In the genomic region with DNA sequence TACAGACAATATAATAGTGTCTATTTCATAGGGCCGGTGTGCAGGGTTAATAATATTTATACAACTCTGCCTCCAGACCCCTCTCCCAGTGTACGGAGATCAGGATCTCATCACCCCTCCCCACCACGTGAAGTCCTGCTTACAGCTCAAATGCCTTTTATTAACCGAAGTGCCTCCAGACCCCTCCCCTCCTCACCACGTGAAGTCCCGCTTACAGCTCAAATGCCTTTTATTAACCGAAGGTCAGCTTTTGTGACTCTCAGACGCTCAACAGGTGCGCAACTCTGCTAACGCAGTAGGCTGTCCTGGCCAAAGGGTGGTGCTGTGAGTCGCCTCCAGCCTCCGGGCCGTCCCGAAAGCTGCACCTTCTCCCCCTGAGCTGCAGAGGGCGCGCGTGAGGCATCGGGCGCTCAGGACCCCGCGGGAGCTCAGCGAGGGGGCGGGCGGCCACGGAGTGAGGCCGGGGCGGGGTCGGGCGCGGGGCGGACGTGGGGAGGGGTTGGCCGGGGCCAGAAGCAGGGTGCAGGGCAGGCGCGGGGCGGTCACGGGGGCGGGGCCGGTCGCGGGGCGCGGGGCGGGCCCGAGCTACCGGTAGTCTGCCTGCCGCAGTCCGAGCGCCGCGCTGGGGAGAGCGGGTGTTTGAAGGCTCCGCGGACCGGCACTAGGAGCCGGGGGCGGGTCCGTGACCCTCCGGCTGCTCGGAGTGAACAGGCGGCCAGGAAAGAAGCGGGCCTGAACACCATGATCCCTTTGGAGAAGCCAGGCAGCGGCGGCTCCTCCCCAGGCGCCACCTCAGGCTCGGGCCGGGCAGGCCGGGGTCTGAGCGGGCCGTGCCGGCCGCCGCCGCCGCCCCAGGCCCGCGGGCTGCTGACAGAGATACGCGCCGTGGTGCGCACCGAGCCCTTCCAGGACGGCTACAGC, we compare ENCODE assay signal across 8 cellular contexts. TPM values are rescaled to one million over a fixed set of nuclear protein-coding genes. Genes with fewer than 3 reads are reported as not detected.
DNase-seq lines count a peak whose midpoint lies in the region; ATAC-seq and TF ChIP-seq lines count a peak whose summit lies in the region.

STK17A (plus strand) TSS at position 606 of the 921 bp plus-strand sequence; CDS start at position 742, 136 bp downstream.

- H3K4me3 Mint-ChIP-seq in activated T-helper 1 cell treated with anti-CD3 and anti-CD28 coated beads, Interleukin-12 subunit alpha, Interleukin-12 subunit beta, Interleukin-2, Interleukin-4 antibody, amounts not matched to agents 30 ng/mL and 10 ng/mL and 1 ng/mL, durations not matched to agents 14 hours and 24 hours and 36 hours = peak within 1 kb of the TSS; percentile 96
- peak within 1 kb of the TSS; percentile 82 to 99 (median 94) for H3K4me3 Mint-ChIP-seq in naive thymus-derived CD8-positive, alpha-beta T cell

- TF ChIP-seq CTCF in DND-41 (IDR thresholded peaks at IDR 0.05; ENCODE audit: borderline replicate concordance, extremely low read depth, low read length, poor library complexity, severe bottlenecking) = peak; percentile 99
- TF ChIP-seq CTCF in KMS-11 (conservative IDR thresholded peaks at IDR 0.05; ENCODE audit: low read depth, low read length) = peak; percentile 94
- peak; percentile 90 for TF ChIP-seq CTCF in fibroblast of mammary gland (conservative IDR thresholded peaks at IDR 0.05; ENCODE audit: control insufficient read depth, insufficient read depth, low read depth, low read length)

- POLR2A ChIA-PET in naive thymus-derived CD8-positive, alpha-beta T cell (lab: Charles Lee) = interaction anchor here (0.6 to 11.5 kb wide), 34 partner anchors 8 to 650 kb away, joined by 3 to 373 read pairs (median 7); partner anchors contain the start of genes BLVRA, COA1, MRPL32 and MRPS24

- H3K79me2 ChIP-seq in DND-41 (ENCODE audit: insufficient read depth, low read length) (peaks cover 51% of the 10 kb centered on the region), KMS-11 (ENCODE audit: insufficient read depth, low read depth) (peaks cover 47% of the 10 kb centered on the region)

- H3K4me1 ChIP-seq in DND-41 (ENCODE audit: insufficient read depth, low read length) = peaks cover 59% of the 10 kb centered on the region
- H3K4me1 ChIP-seq in KMS-11 (ENCODE audit: low read depth, poor library complexity, severe bottlenecking) = peaks cover 37% of the 10 kb centered on the region

- peak within 1 kb of the TSS; percentile 96 for H3K27ac Mint-ChIP-seq in activated T-helper 1 cell treated with anti-CD3 and anti-CD28 coated beads, Interleukin-12 subunit alpha, Interleukin-12 subunit beta, Interleukin-2, Interleukin-4 antibody, amounts not matched to agents 30 ng/mL and 10 ng/mL and 1 ng/mL, durations not matched to agents 14 hours and 24 hours and 36 hours
- peak within 1 kb of the TSS; percentile 90 to 99 (median 96) for H3K27ac Mint-ChIP-seq in naive thymus-derived CD8-positive, alpha-beta T cell

- ATAC-seq in DND-41 (ENCODE audit: insufficient read depth, low read depth) (peak; percentile 75), GM21737 (IDR thresholded peaks at IDR 0.05; ENCODE audit: unreplicated experiment) (peak; percentile 73)
- ATAC-seq in naive thymus-derived CD8-positive, alpha-beta T cell = peak; percentile 63 to 66

- H3K4me1 Mint-ChIP-seq in activated T-helper 1 cell treated with anti-CD3 and anti-CD28 coated beads, Interleukin-12 subunit alpha, Interleukin-12 subunit beta, Interleukin-2, Interleukin-4 antibody, amounts not matched to agents 30 ng/mL and 10 ng/mL and 1 ng/mL, durations not matched to agents 14 hours and 24 hours and 36 hours (ENCODE audit: low read depth) = peaks cover 36% of the 10 kb centered on the region
- peaks cover 5 to 33% (median 17%) of the 10 kb centered on the region in 4 donors for H3K4me1 Mint-ChIP-seq in naive thymus-derived CD8-positive, alpha-beta T cell

- H3K36me3 ChIP-seq in DND-41 (ENCODE audit: insufficient read depth, low read length) (peaks cover 5% of the 10 kb centered on the region), KMS-11 (ENCODE audit: insufficient read depth) (no peaks in the 10 kb centered on the region)

- H3K9me3 ChIP-seq in DND-41 (ENCODE audit: insufficient read depth, low read length, severe bottlenecking) = no peaks in the 10 kb centered on the region

- H3K9me3 Mint-ChIP-seq in activated T-helper 1 cell treated with anti-CD3 and anti-CD28 coated beads, Interleukin-12 subunit alpha, Interleukin-12 subunit beta, Interleukin-2, Interleukin-4 antibody, amounts not matched to agents 30 ng/mL and 10 ng/mL and 1 ng/mL, durations not matched to agents 14 hours and 24 hours and 36 hours = no peaks in the 10 kb centered on the region
- no peaks in the 10 kb centered on the region for H3K9me3 Mint-ChIP-seq in naive thymus-derived CD8-positive, alpha-beta T cell

- no peaks in the 10 kb centered on the region for H3K27me3 ChIP-seq in DND-41 (ENCODE audit: insufficient read depth, low read length, poor library complexity)
- H3K27me3 ChIP-seq in KMS-11 (ENCODE audit: insufficient read depth, low read depth) = no peaks in the 10 kb centered on the region

- H3K4me2 ChIP-seq in DND-41 (ENCODE audit: insufficient read depth, low read length) (peak within 1 kb of the TSS; percentile 76), KMS-11 (peak within 1 kb of the TSS; percentile 69)

- intact Hi-C loops in activated T-helper 1 cell treated with anti-CD3 and anti-CD28 coated beads, Interleukin-12 subunit alpha, Interleukin-12 subunit beta, Interleukin-2, Interleukin-4 antibody, amounts not matched to agents 30 ng/mL and 10 ng/mL and 1 ng/mL, durations not matched to agents 14 hours and 24 hours and 36 hours (cut with micrococcal nuclease) = loop anchor here (1.0 to 2.0 kb wide), 6 partner anchors 40 to 650 kb away; partner anchors contain the start of genes COA1, MRPL32 and PSMA2

- peaks cover 15% of the 10 kb centered on the region for H3K36me3 Mint-ChIP-seq in activated T-helper 1 cell treated with anti-CD3 and anti-CD28 coated beads, Interleukin-12 subunit alpha, Interleukin-12 subunit beta, Interleukin-2, Interleukin-4 antibody, amounts not matched to agents 30 ng/mL and 10 ng/mL and 1 ng/mL, durations not matched to agents 14 hours and 24 hours and 36 hours (ENCODE audit: low read depth)
- H3K36me3 Mint-ChIP-seq in naive thymus-derived CD8-positive, alpha-beta T cell = peaks cover 3 to 18% (median 13%) of the 10 kb centered on the region in 3 donors

- peak within 1 kb of the TSS; percentile 97 for H3K27ac ChIP-seq in DND-41 (ENCODE audit: low read length)
- H3K27ac ChIP-seq in KMS-11 = peak within 1 kb of the TSS; percentile 93

- H3K9ac ChIP-seq in DND-41 (ENCODE audit: low read depth, low read length) = peak within 1 kb of the TSS; percentile 96
- H3K9ac ChIP-seq in KMS-11 = peak within 1 kb of the TSS; percentile 91

- H2AFZ ChIP-seq in DND-41 (ENCODE audit: low read depth, low read length) (peak within 1 kb of the TSS; percentile 79), KMS-11 (ENCODE audit: low read depth) (peak within 1 kb of the TSS; percentile 28; the same call in 1 of the 2 replicates)

- H3K4me3 ChIP-seq in DND-41 (ENCODE audit: low read depth in 1 of 2, low read length in 2 of 2) = peak within 1 kb of the TSS; percentile 66 to 83
- H3K4me3 ChIP-seq in KMS-11 (IDR thresholded peaks at IDR 0.05; ENCODE audit: insufficient read depth, low read depth, low read length) = peak within 1 kb of the TSS; percentile 8
- H3K4me3 ChIP-seq in fibroblast of mammary gland (ENCODE audit: control insufficient read depth, low read depth, low read length) = peak within 1 kb of the TSS; percentile 85

- peaks cover 43% of the 10 kb centered on the region for H4K20me1 ChIP-seq in DND-41 (ENCODE audit: insufficient read depth, low read length)
- no peaks in the 10 kb centered on the region for H4K20me1 ChIP-seq in KMS-11 (ENCODE audit: insufficient read depth)

- H3K27me3 Mint-ChIP-seq in activated T-helper 1 cell treated with anti-CD3 and anti-CD28 coated beads, Interleukin-12 subunit alpha, Interleukin-12 subunit beta, Interleukin-2, Interleukin-4 antibody, amounts not matched to agents 30 ng/mL and 10 ng/mL and 1 ng/mL, durations not matched to agents 14 hours and 24 hours and 36 hours (ENCODE audit: insufficient read depth) = peaks cover 21% of the 10 kb centered on the region
- peaks cover 0 to 9% (median 3%) of the 10 kb centered on the region in 5 donors for H3K27me3 Mint-ChIP-seq in naive thymus-derived CD8-positive, alpha-beta T cell

- peak; percentile 93 for DNase-seq in DND-41
- DNase-seq in RKO (ENCODE audit: low spot score) = peak; percentile 91
- peak; percentile 93 for DNase-seq in activated T-helper 1 cell treated with anti-CD3 and anti-CD28 coated beads, Interleukin-12 subunit alpha, Interleukin-12 subunit beta, Interleukin-2, Interleukin-4 antibody, amounts not matched to agents 30 ng/mL and 10 ng/mL and 1 ng/mL, durations not matched to agents 14 hours and 24 hours and 36 hours (ENCODE audit: low spot score)
- peak; percentile 84 for DNase-seq in fibroblast of mammary gland (ENCODE audit: low read depth)
- peak; percentile 90 to 99 (median 96) for DNase-seq in naive thymus-derived CD8-positive, alpha-beta T cell
- DNase-seq in stimulated activated naive CD4-positive, alpha-beta T cell treated with Interleukin-2 at 50 U/mL for 16 hours (lab: John Stamatoyannopoulos, UW) = peak; percentile 92

RNA-seq across cellular contexts. Expression of gene STK17A, which starts in this region (rescaled TPM):
- total RNA-seq in activated T-helper 1 cell treated with anti-CD3 and anti-CD28 coated beads, Interleukin-12 subunit alpha, Interleukin-12 subunit beta, Interleukin-2, Interleukin-4 antibody, amounts not matched to agents 30 ng/mL and 10 ng/mL and 1 ng/mL, durations not matched to agents 14 hours and 24 hours and 36 hours = 44.8 and 47.8 TPM in 2 replicates
- total RNA-seq in naive thymus-derived CD8-positive, alpha-beta T cell = 100 to 1,000 TPM; 203 to 208 TPM
- 100 to 1,000 TPM; 242 to 346 (median 262) TPM for polyA plus RNA-seq in naive thymus-derived CD8-positive, alpha-beta T cell

Comparison
In these comparisons a context has a peak if more than half of its experiments do, and no peak if none do; other contexts are left out.
1. Peak in every context shown above with its lines: DNase-seq, ATAC-seq, H3K4me3 ChIP-seq and H3K27ac ChIP-seq.
2. H3K4me3 ChIP-seq: peak in every context shown above with its lines; median percentile 85 in fibroblast of mammary gland; 74 in DND-41; 8 in KMS-11.